In the genomic region with DNA sequence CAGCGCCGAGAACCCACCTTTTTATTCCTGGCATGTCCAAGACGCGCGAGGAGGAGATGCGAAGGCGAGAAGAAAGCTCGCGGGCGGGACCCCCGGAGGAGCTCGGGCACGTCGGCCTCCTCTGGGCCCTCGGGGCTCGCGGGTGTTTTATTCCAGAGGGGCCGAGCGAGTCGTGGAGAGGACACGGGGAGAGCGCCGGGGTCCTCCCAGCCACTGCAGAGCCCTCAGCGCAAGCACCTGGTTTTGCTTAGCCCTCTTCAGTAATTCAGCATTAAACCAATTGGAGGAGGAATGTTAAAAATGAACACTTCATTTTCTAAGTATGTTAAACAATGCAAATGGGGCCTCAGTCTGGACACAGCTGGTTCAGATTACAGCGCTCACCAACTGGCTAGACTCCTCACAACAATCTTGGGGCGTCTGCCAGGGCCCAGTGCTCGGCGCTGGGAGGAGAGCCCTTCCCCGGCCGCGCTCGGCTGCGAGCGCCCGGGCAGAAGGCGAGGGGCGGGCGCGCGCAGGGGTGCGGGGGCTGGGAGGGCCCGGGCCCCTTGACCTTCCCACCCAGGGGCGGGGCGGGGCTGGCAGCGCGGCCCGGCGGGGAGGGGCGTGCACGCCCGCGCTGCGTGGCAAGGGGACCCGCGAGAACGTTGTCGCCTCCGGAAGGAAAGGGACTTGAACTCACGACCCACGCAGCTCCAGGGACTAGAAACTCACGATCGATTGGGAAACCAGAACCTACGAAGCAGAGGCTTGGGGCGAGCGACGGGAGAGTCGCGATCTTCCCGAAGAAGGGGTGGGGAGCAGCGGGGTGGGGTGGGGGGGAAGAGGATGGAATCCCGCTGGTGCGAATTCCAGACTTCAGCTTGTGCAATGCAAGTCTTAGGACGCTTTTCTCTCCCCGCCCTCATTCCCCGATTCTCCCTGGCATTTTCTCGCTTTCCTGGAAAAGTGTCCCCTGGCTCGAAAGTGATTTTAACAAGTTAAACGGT, we compare ENCODE assay signal across 8 cellular contexts. TPM values are rescaled to one million over a fixed set of nuclear protein-coding genes. Genes with fewer than 3 reads are reported as not detected.
DNase-seq lines count a peak whose midpoint lies in the region; ATAC-seq and TF ChIP-seq lines count a peak whose summit lies in the region.

A gene with protein sequence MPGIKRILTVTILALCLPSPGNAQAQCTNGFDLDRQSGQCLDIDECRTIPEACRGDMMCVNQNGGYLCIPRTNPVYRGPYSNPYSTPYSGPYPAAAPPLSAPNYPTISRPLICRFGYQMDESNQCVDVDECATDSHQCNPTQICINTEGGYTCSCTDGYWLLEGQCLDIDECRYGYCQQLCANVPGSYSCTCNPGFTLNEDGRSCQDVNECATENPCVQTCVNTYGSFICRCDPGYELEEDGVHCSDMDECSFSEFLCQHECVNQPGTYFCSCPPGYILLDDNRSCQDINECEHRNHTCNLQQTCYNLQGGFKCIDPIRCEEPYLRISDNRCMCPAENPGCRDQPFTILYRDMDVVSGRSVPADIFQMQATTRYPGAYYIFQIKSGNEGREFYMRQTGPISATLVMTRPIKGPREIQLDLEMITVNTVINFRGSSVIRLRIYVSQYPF (minus strand): TSS at position 499 of the 989 bp plus-strand sequence. CDS start 465 bp downstream, at position 34.

- intact Hi-C loops in tibial artery (cut with DNase I; ENCODE audit: low total_unique reads), result loop anchor here (5.0 kb wide), 1 partner anchor 50 kb away; no protein-coding TSS in a partner anchor

- H3K27me3 Mint-ChIP-seq in nephron progenitor cell (ENCODE audit: low read depth, poor library complexity), result peaks cover 76% of the 10 kb centered on the region

- H3K36me3 ChIP-seq in BJ (ENCODE audit: control insufficient read depth, insufficient read depth, low read length) (no peaks in the 10 kb centered on the region; the same call in 1 of the 2 replicates), tibial artery (no peaks in the 10 kb centered on the region)

- ATAC-seq in GM21723 (IDR thresholded peaks at IDR 0.05; ENCODE audit: unreplicated experiment), result no peak

- peaks cover 0 to 35% (median 13%) of the 10 kb centered on the region in 4 donors for H3K4me1 ChIP-seq in tibial artery

- peaks cover 22% of the 10 kb centered on the region for H3K4me1 Mint-ChIP-seq in nephron progenitor cell

- peak; percentile 82 for DNase-seq in BJ (ENCODE audit: low read depth)
- DNase-seq in NCI-H128 (lab: John Stamatoyannopoulos, UW; ENCODE audit: unreplicated experiment), result peak; percentile 16
- peak; percentile 8 for DNase-seq in activated effector memory CD4-positive, alpha-beta T cell treated with Interleukin-2 at 50 U/mL for 16 hours
- peak; percentile 9 for DNase-seq in foreskin melanocyte
- DNase-seq in nephron progenitor cell, result peak; percentile 75
- peak; percentile 65 to 84 for DNase-seq in tibial artery
- DNase-seq in GM19238 (ENCODE audit: insufficient read length, low spot score), result no peak

- no peaks in the 10 kb centered on the region for H3K9me3 Mint-ChIP-seq in nephron progenitor cell

- peak within 1 kb of the TSS; percentile 88 for H3K4me3 Mint-ChIP-seq in nephron progenitor cell

- H3K4me3 ChIP-seq in BJ (ENCODE audit: low read depth, low read length) (peak within 1 kb of the TSS; percentile 80), tibial artery (peak within 1 kb of the TSS; percentile 77 to 79)

- no peak within 1 kb of the TSS for H3K27ac Mint-ChIP-seq in nephron progenitor cell

- H3K27me3 ChIP-seq in BJ (ENCODE audit: control insufficient read depth, insufficient read depth, low read length), result no peaks in the 10 kb centered on the region
- no peaks in the 10 kb centered on the region for H3K27me3 ChIP-seq in tibial artery

- H3K36me3 Mint-ChIP-seq in nephron progenitor cell (ENCODE audit: low read depth), result no peaks in the 10 kb centered on the region

- POLR2A ChIA-PET in BJ (lab: Charles Lee), result interaction anchor here (0.7 to 1.1 kb wide), 2 partner anchors 9 to 16 kb away, joined by 3 read pairs; no protein-coding TSS in a partner anchor

- TF ChIP-seq CTCF in BJ (IDR thresholded peaks at IDR 0.05; ENCODE audit: insufficient read depth, low read depth, low read length) (no peak), nephron progenitor cell (IDR thresholded peaks at IDR 0.05) (no peak), tibial artery (IDR thresholded peaks at IDR 0.05) (no peak)

- peak within 1 kb of the TSS; percentile 81 to 92 for H3K27ac ChIP-seq in tibial artery

- no peaks in the 10 kb centered on the region for H3K9me3 ChIP-seq in tibial artery

- CTCF ChIA-PET in BJ (lab: Yijun Ruan, JAX), result interaction anchor here (0.9 to 2.5 kb wide), 5 partner anchors 14 to 162 kb away, joined by 3 to 18 read pairs (median 3); no protein-coding TSS in a partner anchor

RNA-seq across cellular contexts. Expression of the gene that starts here (rescaled TPM):
- 135 and 158 TPM in 2 replicates for polyA plus RNA-seq in BJ (2011; rRNA removed)
- 63.6 and 91.5 TPM in 2 replicates for polyA minus RNA-seq in BJ (2011; rRNA and poly(A)+ RNA removed)
